Comparison of ENCODE assay signal across 10 cellular contexts in the genomic region with DNA sequence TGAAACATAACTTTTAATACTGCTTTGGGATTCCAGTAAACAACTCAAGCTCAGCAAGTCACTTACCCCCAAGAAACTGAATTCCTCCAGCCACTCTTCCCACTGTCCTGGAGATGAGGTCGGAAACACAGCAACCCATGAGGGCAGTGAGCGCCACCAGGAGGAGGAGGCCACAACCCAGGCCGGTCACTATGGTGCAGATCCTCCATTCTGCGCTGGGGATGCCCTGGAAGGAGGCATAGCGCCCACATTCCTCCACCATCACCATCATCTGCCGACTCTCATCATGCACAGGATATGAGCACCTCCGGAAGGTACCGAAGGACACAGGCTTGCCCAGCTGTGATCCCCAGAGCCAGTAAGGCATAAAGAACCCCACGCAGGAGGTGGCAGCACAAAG. TPM values are rescaled to one million over a fixed set of nuclear protein-coding genes. Genes with fewer than 3 reads are reported as not detected.
A peak's percentile ranks its signal among the peaks of the same experiment; 100 is the strongest.
DNase-seq lines count a peak whose midpoint lies in the region; ATAC-seq and TF ChIP-seq lines count a peak whose summit lies in the region.
"Had no signal": no experiment of that assay in that cellular context is flagged by ENCODE, and none has a peak within 500 bp of the region (broad histone marks: within the 10 kb centered on the region; RNA-seq: fewer than 3 reads in every experiment).

No MANE protein-coding gene starts in this region.

- H3K9me3 ChIP-seq in PC-3 (ENCODE audit: low read length), result no peaks in the 10 kb centered on the region
- H3K9me3 ChIP-seq in prostate gland, result no peaks in the 10 kb centered on the region
- H3K9me3 ChIP-seq: HAP-1 had no signal

- H3K36me3 Mint-ChIP-seq in activated T-helper 2 cell treated with anti-CD3 and anti-CD28 coated beads, Interferon-gamma antibody, Interleukin-2, Interleukin-4, amounts not matched to agents 10 μg/mL and 5 μg/mL and 100 μg/mL, durations not matched to agents 14 hours and 24 hours and 36 hours (ENCODE audit: low read depth), result peaks cover 5% of the 10 kb centered on the region

- H3K9me3 Mint-ChIP-seq in activated T-helper 2 cell treated with anti-CD3 and anti-CD28 coated beads, Interferon-gamma antibody, Interleukin-2, Interleukin-4, amounts not matched to agents 10 μg/mL and 5 μg/mL and 100 μg/mL, durations not matched to agents 14 hours and 24 hours and 36 hours, result no peaks in the 10 kb centered on the region

- H3F3A ChIP-seq in PC-3 (ENCODE audit: low read length, unreplicated experiment), result no peaks in the 10 kb centered on the region

- no TSS peak for BruUV-seq in PC-3 (replicated peaks; lab: Mats Ljungman, UMichigan)

- H3K27me3 Mint-ChIP-seq in activated T-helper 2 cell treated with anti-CD3 and anti-CD28 coated beads, Interferon-gamma antibody, Interleukin-2, Interleukin-4, amounts not matched to agents 10 μg/mL and 5 μg/mL and 100 μg/mL, durations not matched to agents 14 hours and 24 hours and 36 hours (ENCODE audit: low read depth), result peaks cover 57% of the 10 kb centered on the region

- CTCF ChIA-PET in PC-3 (lab: Charles Lee), result no interaction called here

- H2AFZ ChIP-seq in PC-3 (ENCODE audit: low read length), result no peak overlapping the region

- H3K4me1 ChIP-seq in PC-3 (ENCODE audit: insufficient read depth, low read length), result peaks cover 12% of the 10 kb centered on the region; the same call in 1 of the 2 replicates
- H3K4me1 ChIP-seq in prostate gland (replicated peaks), result no peaks in the 10 kb centered on the region

- no peaks in the 10 kb centered on the region for H3K9me2 ChIP-seq in PC-3 (replicated peaks; ENCODE audit: low read length)

- H3K79me2 ChIP-seq in PC-3 (ENCODE audit: low read length), result peaks cover 17% of the 10 kb centered on the region

- POLR2A ChIA-PET in PC-3 (lab: Charles Lee; ENCODE audit: unreplicated experiment), result interaction anchor here (0.6 kb wide), 1 partner anchor 156 kb away, joined by 5 read pairs; no protein-coding TSS in a partner anchor

- H3K27ac Mint-ChIP-seq in activated T-helper 2 cell treated with anti-CD3 and anti-CD28 coated beads, Interferon-gamma antibody, Interleukin-2, Interleukin-4, amounts not matched to agents 10 μg/mL and 5 μg/mL and 100 μg/mL, durations not matched to agents 14 hours and 24 hours and 36 hours, result no peak overlapping the region

- H3K27me3 ChIP-seq in PC-3 (ENCODE audit: low read length) (no peaks in the 10 kb centered on the region), prostate gland (replicated peaks; ENCODE audit: insufficient read depth) (no peaks in the 10 kb centered on the region)

- no peaks in the 10 kb centered on the region for H4K20me1 ChIP-seq in PC-3 (ENCODE audit: low read length)

- no peak for TF ChIP-seq POLR2A in prostate gland (IDR thresholded peaks at IDR 0.05)

- H3K9ac ChIP-seq in PC-3 (ENCODE audit: low read length), result no peak overlapping the region

- H3K4me3 Mint-ChIP-seq in activated T-helper 2 cell treated with anti-CD3 and anti-CD28 coated beads, Interferon-gamma antibody, Interleukin-2, Interleukin-4, amounts not matched to agents 10 μg/mL and 5 μg/mL and 100 μg/mL, durations not matched to agents 14 hours and 24 hours and 36 hours (ENCODE audit: low read depth), result no peak overlapping the region

- no peak overlapping the region for H3K27ac ChIP-seq in PC-3 (ENCODE audit: low read length)
- no peak overlapping the region for H3K27ac ChIP-seq in prostate gland

- H3K4me1 Mint-ChIP-seq in activated T-helper 2 cell treated with anti-CD3 and anti-CD28 coated beads, Interferon-gamma antibody, Interleukin-2, Interleukin-4, amounts not matched to agents 10 μg/mL and 5 μg/mL and 100 μg/mL, durations not matched to agents 14 hours and 24 hours and 36 hours (ENCODE audit: low read depth), result peaks cover 13% of the 10 kb centered on the region

- DNase-seq in COR-L47 (lab: John Stamatoyannopoulos, UW) (peak; percentile 41), PC-3 (no peak), head of caudate nucleus (peak in 40 of 42 donors; percentile 8 to 70 (median 36)), posterior cingulate gyrus (peak in 6 of 10 donors; percentile 26 to 86 (median 53)), prostate gland (ENCODE audit: low spot score) (no peak), mesenteric fat pad (ENCODE audit: low spot score) (no peak)
- DNase-seq in activated T-helper 2 cell treated with anti-CD3 and anti-CD28 coated beads, Interferon-gamma antibody, Interleukin-2, Interleukin-4, amounts not matched to agents 10 μg/mL and 5 μg/mL and 100 μg/mL, durations not matched to agents 14 hours and 24 hours and 36 hours (ENCODE audit: low spot score), result no peak
- DNase-seq: effector memory CD4-positive, alpha-beta T cell had no signal

- no peak overlapping the region for H3K4me2 ChIP-seq in PC-3 (ENCODE audit: low read length)

- TF ChIP-seq CTCF in PC-3 (conservative IDR thresholded peaks at IDR 0.05; ENCODE audit: low read depth, low read length) (0 out of 2 replicates have a peak, but pooled peaks have one; percentile 12), prostate gland (IDR thresholded peaks at IDR 0.05) (no peak)

- 94% methylated on average over 9 of the region's 9 CpGs for WGBS in prostate gland

- H3K4me3 ChIP-seq in PC-3 (ENCODE audit: low read length), result no peak overlapping the region
- no peak overlapping the region for H3K4me3 ChIP-seq in prostate gland

- ATAC-seq in PC-3 (no peak), GM18858 (IDR thresholded peaks at IDR 0.05; ENCODE audit: unreplicated experiment) (no peak)

- intact Hi-C loops in PC-3 (cut with micrococcal nuclease), result loop anchor here (5.0 kb wide), 1 partner anchor 73 kb away; no protein-coding TSS in a partner anchor
- intact Hi-C loops in head of caudate nucleus (cut with DNase I), result loop anchor here (5.0 kb wide), 1 partner anchor 188 kb away; no protein-coding TSS in a partner anchor
- intact Hi-C loops in posterior cingulate gyrus (cut with DNase I), result no loop called here
- intact Hi-C loops in prostate gland (cut with DNase I), result loop anchor here (5.0 kb wide), 2 partner anchors 68 to 183 kb away; no protein-coding TSS in a partner anchor
- intact Hi-C loops in activated T-helper 2 cell treated with anti-CD3 and anti-CD28 coated beads, Interferon-gamma antibody, Interleukin-2, Interleukin-4, amounts not matched to agents 10 μg/mL and 5 μg/mL and 100 μg/mL, durations not matched to agents 14 hours and 24 hours and 36 hours (cut with micrococcal nuclease), result loop anchor here (5.0 kb wide), 1 partner anchor 563 kb away; a partner anchor contains a TSS

- no peaks in the 10 kb centered on the region for H3K36me3 ChIP-seq in PC-3 (ENCODE audit: low read depth, low read length)
- H3K36me3 ChIP-seq in prostate gland, result no peaks in the 10 kb centered on the region
- H3K36me3 ChIP-seq: HAP-1 had no signal

RNA-seq across cellular contexts. Expression of a gene that starts 2.2 kb away (rescaled TPM):
- total RNA-seq in PC-3 (2014; rRNA removed), result 7.8 TPM in 2 replicates
- total RNA-seq in prostate gland, result 10 to 100 TPM in 1 of 2 donors, 1 to 10 TPM in 1; 7.5 to 40.0 TPM
- 4.8 and 5.8 TPM in 2 replicates for total RNA-seq in activated T-helper 2 cell treated with anti-CD3 and anti-CD28 coated beads, Interferon-gamma antibody, Interleukin-2, Interleukin-4, amounts not matched to agents 10 μg/mL and 5 μg/mL and 100 μg/mL, durations not matched to agents 14 hours and 24 hours and 36 hours
- 112 TPM for total RNA-seq in mesenteric fat pad

RNA-seq across cellular contexts. Expression of a gene that starts 54.7 kb away (rescaled TPM):
- total RNA-seq in PC-3 (2014; rRNA removed) (16.0 and 19.1 TPM in 2 replicates), prostate gland (10 to 100 TPM; 19.5 to 27.6 TPM), mesenteric fat pad (27.1 TPM)
- 32.4 and 42.2 TPM in 2 replicates for total RNA-seq in activated T-helper 2 cell treated with anti-CD3 and anti-CD28 coated beads, Interferon-gamma antibody, Interleukin-2, Interleukin-4, amounts not matched to agents 10 μg/mL and 5 μg/mL and 100 μg/mL, durations not matched to agents 14 hours and 24 hours and 36 hours

Comparison
In these comparisons a context has a peak if more than half of its experiments do, and no peak if none do; other contexts are left out.
1. DNase-seq: peak in COR-L47 (single experiment), head of caudate nucleus (40 of 42) and posterior cingulate gyrus (6 of 10); none in PC-3 (single experiment), prostate gland (single experiment), activated T-helper 2 cell treated with anti-CD3 and anti-CD28 coated beads, Interferon-gamma antibody, Interleukin-2, Interleukin-4, amounts not matched to agents 10 μg/mL and 5 μg/mL and 100 μg/mL, durations not matched to agents 14 hours and 24 hours and 36 hours (single experiment) and mesenteric fat pad (single experiment).